18 cellular contexts compared by ENCODE assay signal in genomic region chr7:28376634-28377033, GRCh38.
"Had no signal": no experiment of that assay in that cellular context is flagged by ENCODE, and none has a peak within 500 bp of the region (broad histone marks: within the 10 kb centered on the region; RNA-seq: fewer than 3 reads in every experiment).

No MANE protein-coding gene starts in this region.

- H3K4me3 Mint-ChIP-seq: mesothelial cell of epicardium, naive B cell had no signal

- DNase-seq: dermis blood vessel endothelial cell; dorsolateral prefrontal cortex; effector CD4-positive, alpha-beta T cell; effector memory CD4-positive, alpha-beta T cell; foreskin keratinocyte; head of caudate nucleus; heart right ventricle; hippocampal formation; left cardiac atrium; left lung; left ventricle myocardium superior; lower lobe of right lung; mesenchymal stem cell; mucosa of descending colon; naive B cell had no signal

- H3K27me3 ChIP-seq: gastroesophageal sphincter had no signal

- H3K4me1 ChIP-seq: foreskin keratinocyte, left lung, lower lobe of right lung had no signal

- H3K36me3 Mint-ChIP-seq: mesothelial cell of epicardium, naive B cell had no signal

- H3K4me3 ChIP-seq: coronary artery, dorsolateral prefrontal cortex, gastroesophageal sphincter, heart right ventricle, left lung, lower lobe of right lung, mucosa of descending colon had no signal

- ATAC-seq: foreskin keratinocyte, gastroesophageal sphincter, heart right ventricle, left cardiac atrium, left lung, left ventricle myocardium superior, lower lobe of right lung, mucosa of descending colon had no signal

- H3K36me3 ChIP-seq: gastroesophageal sphincter, heart right ventricle, left lung, lower lobe of right lung had no signal

- H3K4me1 Mint-ChIP-seq: naive B cell had no signal

- H3K27ac Mint-ChIP-seq: mesothelial cell of epicardium, naive B cell had no signal

- H3K27ac ChIP-seq: coronary artery, dorsolateral prefrontal cortex, foreskin keratinocyte, gastroesophageal sphincter, heart right ventricle, left lung, lower lobe of right lung had no signal

- H3K9me3 Mint-ChIP-seq: mesothelial cell of epicardium, naive B cell had no signal

- H3K9me3 ChIP-seq: gastroesophageal sphincter, heart right ventricle, left lung, lower lobe of right lung, mucosa of descending colon had no signal
